In genomic region chr7:135650831-135651573, GRCh38 we compare ENCODE assay signal across 12 cellular contexts. TPM values are rescaled to one million over a fixed set of nuclear protein-coding genes. Genes with fewer than 3 reads are reported as not detected.
DNase-seq lines count a peak whose midpoint lies in the region; ATAC-seq, FAIRE-seq and TF ChIP-seq lines count a peak whose summit lies in the region.
"Had no signal": no experiment of that assay in that cellular context is flagged by ENCODE, and none has a peak within 500 bp of the region (broad histone marks: within the 10 kb centered on the region; RNA-seq: fewer than 3 reads in every experiment).

No MANE protein-coding gene starts in this region.

- no peaks in the 10 kb centered on the region for H3K27me3 ChIP-seq in RWPE2 (ENCODE audit: insufficient read depth, poor library complexity, severe bottlenecking)

- peaks cover 37% of the 10 kb centered on the region for H3K36me3 ChIP-seq in RWPE2 (ENCODE audit: low read depth)

- H3K4me1 ChIP-seq in RWPE2 (ENCODE audit: insufficient read depth, poor library complexity, severe bottlenecking) = no peaks in the 10 kb centered on the region

- 0 out of 3 replicates have a peak, but pooled peaks have one; percentile 12 for ATAC-seq in RWPE2 (ENCODE audit: low read depth)
- ATAC-seq in HG03039 (IDR thresholded peaks at IDR 0.05; ENCODE audit: unreplicated experiment) = no peak
- ATAC-seq in HG03342 (IDR thresholded peaks at IDR 0.05; ENCODE audit: unreplicated experiment) = no peak
- ATAC-seq: stimulated activated naive CD8-positive, alpha-beta T cell treated with anti-CD3 and anti-CD28 coated beads, Interleukin-15, Interleukin-2, amounts not matched to agents 100 U/mL and 50 U/mL, for 24 hours had no signal

- no peak for FAIRE-seq in H54 (lab: Jason Lieb, UNC)

- TF ChIP-seq CTCF in RWPE2 (IDR thresholded peaks at IDR 0.05; ENCODE audit: poor library complexity, severe bottlenecking) (no peak), fibroblast of the aortic adventitia (IDR thresholded peaks at IDR 0.05; ENCODE audit: insufficient read depth, low read length) (no peak)

- no peaks in the 10 kb centered on the region for H3K9me3 ChIP-seq in RWPE2 (ENCODE audit: severe bottlenecking)

- DNase-seq in ELF-1 (ENCODE audit: low read depth, low spot score) (peak; percentile 20), RWPE2 (ENCODE audit: low spot score) (no peak), fibroblast of the aortic adventitia (ENCODE audit: low read depth) (peak; percentile 35), occipital lobe (lab: John Stamatoyannopoulos, UW) (peak; percentile 35), H54 (ENCODE audit: insufficient read length, low spot score) (no peak), NCI-H446 (lab: John Stamatoyannopoulos, UW) (no peak)
- DNase-seq: activated effector memory CD4-positive, alpha-beta T cell treated with Interleukin-2 at 50 U/mL for 16 hours; NCI-H510A; stimulated activated CD4-positive, alpha-beta T cell treated with anti-CD3 and anti-CD28 coated beads, Interleukin-12 subunit alpha, Interleukin-12 subunit beta, amount 100 ng/mL, for 4 hours; stimulated activated naive CD8-positive, alpha-beta T cell treated with anti-CD3 and anti-CD28 coated beads, Interleukin-15, Interleukin-2, amounts not matched to agents 100 U/mL and 50 U/mL, for 24 hours had no signal

- no peak overlapping the region for H3K27ac ChIP-seq in RWPE2 (ENCODE audit: poor library complexity, severe bottlenecking)

- TF ChIP-seq POLR2A in H54 (IDR thresholded peaks at IDR 0.05; ENCODE audit: low read depth, low read length) = no peak

- H3K4me3 ChIP-seq in RWPE2 (ENCODE audit: severe bottlenecking) = no peak overlapping the region
- H3K4me3 ChIP-seq in fibroblast of the aortic adventitia (ENCODE audit: low read depth, low read length) = no peak overlapping the region

RNA-seq across cellular contexts. Expression of gene STMP1, which starts 11.3 kb away (rescaled TPM):
- 29.8 and 34.2 TPM in 2 replicates for total RNA-seq in fibroblast of the aortic adventitia (ENCODE audit: low replicate concordance)
- total RNA-seq in occipital lobe = 24.2 TPM

Comparison
In these comparisons a context has a peak if more than half of its experiments do, and no peak if none do; other contexts are left out.
1. DNase-seq: peak in ELF-1 (single experiment), fibroblast of the aortic adventitia (single experiment) and occipital lobe (single experiment); none in RWPE2 (single experiment), H54 (single experiment) and NCI-H446 (0 of 2).